In genomic region chr13:93248627-93249047, GRCh38 we compare ENCODE assay signal across 9 cellular contexts. TPM values are rescaled to one million over a fixed set of nuclear protein-coding genes. Genes with fewer than 3 reads are reported as not detected.
DNase-seq lines count a peak whose midpoint lies in the region; ATAC-seq, FAIRE-seq and TF ChIP-seq lines count a peak whose summit lies in the region.
"Had no signal": no experiment of that assay in that cellular context is flagged by ENCODE, and none has a peak within 500 bp of the region (broad histone marks: within the 10 kb centered on the region; RNA-seq: fewer than 3 reads in every experiment).

No MANE protein-coding gene starts in this region.

- H3K18ac ChIP-seq in H1 (ENCODE audit: extremely low read depth, low read length) = no peak overlapping the region

- no peaks in the 10 kb centered on the region for H3K9me3 ChIP-seq in H1 (ENCODE audit: insufficient read depth in 2 of 2, low read depth in 1 of 2, low read length in 1 of 2)

- H3K4ac ChIP-seq in H1 (replicated peaks; ENCODE audit: insufficient read length, low read depth, low read length) = no peak overlapping the region

- CTCF ChIA-PET in HEK293T (lab: Yijun Ruan, JAX) (interaction anchor here (0.6 to 1.4 kb wide), 15 partner anchors 10 to 943 kb away, joined by 3 to 5 read pairs (median 3); no protein-coding TSS in a partner anchor), H1 (lab: Charles Lee; ENCODE audit: partially characterized antibody) (interaction anchor here (0.7 to 3.2 kb wide), 12 partner anchors 9 to 944 kb away, joined by 3 to 13 read pairs (median 6); partner anchors contain the start of gene GPC6)

- no peak overlapping the region for H3K9ac ChIP-seq in H1 (replicated peaks in 1 of 4; ENCODE audit: extremely low read depth in 1 of 4, low read depth in 3 of 4, low read length in 3 of 4)

- H2BK20ac ChIP-seq in H1 (ENCODE audit: low read length) = no peak overlapping the region

- intact Hi-C loops in sciatic nerve (cut with DNase I) = no loop called here

- no peak overlapping the region for H4K8ac ChIP-seq in H1 (ENCODE audit: extremely low read depth, insufficient read depth, low read length)

- TF ChIP-seq EP300 in H1 (IDR thresholded peaks at IDR 0.05; ENCODE audit: borderline replicate concordance in 1 of 2, low read depth in 2 of 2, low read length in 2 of 2) = no peak

- no peaks in the 10 kb centered on the region for H4K20me1 ChIP-seq in H1 (replicated peaks in 1 of 2; ENCODE audit: control insufficient read depth in 1 of 2, insufficient read depth in 2 of 2, low read length in 2 of 2)

- H2AK5ac ChIP-seq in H1 (ENCODE audit: low read depth, low read length) = no peak overlapping the region

- H2BK15ac ChIP-seq in H1 (ENCODE audit: low read length) = no peak overlapping the region

- H2BK5ac ChIP-seq in H1 (ENCODE audit: low read depth, low read length) = no peak overlapping the region

- no peak for TF ChIP-seq POLR2A in H1 (IDR thresholded peaks at IDR 0.05; ENCODE audit: control extremely low read depth in 1 of 2, low read depth in 2 of 2, low read length in 2 of 2)

- no peak overlapping the region for H2BK12ac ChIP-seq in H1 (ENCODE audit: low read depth, low read length)

- H3K4me2 ChIP-seq in H1 (ENCODE audit: insufficient read depth in 1 of 2, low read depth in 2 of 2, low read length in 2 of 2) = no peak overlapping the region

- no peaks in the 10 kb centered on the region; the same call in 1 of the 2 replicates for H3K79me1 ChIP-seq in H1 (ENCODE audit: low read depth, low read length)

- H4K91ac ChIP-seq in H1 (replicated peaks; ENCODE audit: insufficient read length, low read length) = no peak overlapping the region

- H3K27me3 ChIP-seq in H1 (replicated peaks in 1 of 4; ENCODE audit: control insufficient read depth in 3 of 4, extremely low read depth in 1 of 4, insufficient read depth in 3 of 4, low read length in 3 of 4) = no peaks in the 10 kb centered on the region

- no peaks in the 10 kb centered on the region for H3K23me2 ChIP-seq in H1 (ENCODE audit: low read depth, low read length)

- POLR2A ChIA-PET in HEK293T (lab: Yijun Ruan, JAX) = interaction anchor here (1.7 to 2.5 kb wide), 2 partner anchors 20 to 22 kb away, joined by 8 to 10 read pairs; partner anchors contain the start of gene GPC6
- POLR2A ChIA-PET in H1 (lab: Charles Lee; ENCODE audit: partially characterized antibody) = interaction anchor here (1.0 kb wide), 2 partner anchors 14 to 23 kb away, joined by 4 read pairs; partner anchors contain the start of gene GPC6

- no peak overlapping the region for H2AFZ ChIP-seq in H1 (ENCODE audit: low read length)

- no peak overlapping the region for H3K4me3 ChIP-seq in H1 (ENCODE audit: extremely low read depth in 1 of 4, insufficient read depth in 2 of 4, low read depth in 3 of 4, low read length in 4 of 4)

- H3K14ac ChIP-seq in H1 (ENCODE audit: insufficient read length) = no peak overlapping the region

- WGBS in H1 (ENCODE audit: extremely low coverage in 1 of 2, insufficient coverage in 1 of 2, insufficient read length in 1 of 2, insufficient replicate concordance in 2 of 2, low coverage in 1 of 2, low lambda C conversion rate in 2 of 2, missing lambda C conversion rate in 1 of 2), 2 experiments = 68% methylated on average over 8 of the region's 8 CpGs; no CpG with 5 or more reads in 1 of the 2 experiments

- H2BK120ac ChIP-seq in H1 (replicated peaks; ENCODE audit: low read depth, low read length) = no peak overlapping the region

- H3K4me1 ChIP-seq in H1 (replicated peaks in 1 of 4; ENCODE audit: control insufficient read depth in 3 of 4, insufficient read depth in 4 of 4, low read length in 3 of 4) = peaks cover 8 to 23% (median 13%) of the 10 kb centered on the region in 4 experiments

- H3K56ac ChIP-seq in H1 (replicated peaks; ENCODE audit: insufficient read length, low read depth, low read length) = no peak overlapping the region

- no peak overlapping the region for H3K27ac ChIP-seq in H1 (ENCODE audit: low read depth, low read length)

- FAIRE-seq in H1 (lab: Jason Lieb, UNC) = peak; percentile 7

- ATAC-seq in HG03571 (IDR thresholded peaks at IDR 0.05; ENCODE audit: unreplicated experiment) (no peak), sciatic nerve (no peak), GM18519 (IDR thresholded peaks at IDR 0.05; ENCODE audit: low FRiP score, unreplicated experiment) (no peak)
- ATAC-seq: T-helper 17 cell had no signal

- no peak overlapping the region for H4K5ac ChIP-seq in H1 (ENCODE audit: insufficient read length, low read depth, low read length)

- H3K79me2 ChIP-seq in H1 (ENCODE audit: control insufficient read depth in 1 of 2, insufficient read depth in 2 of 2, low read length in 2 of 2) = peaks cover 0 to 20% of the 10 kb centered on the region in 2 experiments; a peak in 2 of 4 replicates

- DNase-seq in HEK293T (ENCODE audit: extremely low spot score) (peak; percentile 73), NCI-H526 treated with DMSO at 0.1 percent for 48 hours (lab: John Stamatoyannopoulos, UW) (peak; percentile 84), H1 (ENCODE audit: low read depth in 1 of 2, low spot score in 2 of 2) (no peak), retina (peak; percentile 78), NCI-H1694 treated with DMSO at 0.1 percent for 48 hours (lab: John Stamatoyannopoulos, UW) (no peak), sciatic nerve (ENCODE audit: low spot score) (no peak)
- DNase-seq: T-helper 17 cell had no signal

- no peaks in the 10 kb centered on the region for H3K36me3 ChIP-seq in H1 (ENCODE audit: control insufficient read depth in 2 of 4, insufficient read depth in 4 of 4, low read length in 3 of 4)

- TF ChIP-seq CTCF in H1 (IDR thresholded peaks at IDR 0.05; ENCODE audit: control extremely low read depth in 1 of 3, insufficient read depth in 1 of 3, low read depth in 1 of 3, low read length in 3 of 3) = peak; percentile 73 to 84 (median 84)

- TF ChIP-seq RAD21 in H1 (IDR thresholded peaks at IDR 0.05 in 1 of 2, conservative IDR thresholded peaks at IDR 0.05 in 1 of 2; ENCODE audit: low read depth in 2 of 2, low read length in 2 of 2) = peak; percentile 90 to 96

- no peak overlapping the region for H3K23ac ChIP-seq in H1 (ENCODE audit: insufficient read length)

TF ChIP-seq in HEK293T, 16 proteins besides CTCF, POLR2A, EP300 and RAD21:
- peak; percentile 36; the same call in 1 of the 2 replicates for TF ChIP-seq L3MBTL2 (conservative IDR thresholded peaks at IDR 0.05)
- TF ChIP-seq NFRKB (IDR thresholded peaks at IDR 0.05) = no peak
TF ChIP-seq in HEK293T: peak in this region for 1.

TF ChIP-seq in H1, 55 proteins besides CTCF, POLR2A, EP300 and RAD21:
- TF ChIP-seq SRF (IDR thresholded peaks at IDR 0.05; ENCODE audit: low read depth, low read length) (no peak), YY1 (IDR thresholded peaks at IDR 0.05; ENCODE audit: low read depth, low read length) (0 out of 2 replicates have a peak, but pooled peaks have one; percentile 18)
TF ChIP-seq in H1: peak in this region for 1.

RNA-seq across cellular contexts. Expression of gene GPC6, which starts 22.0 kb away (rescaled TPM):
- total RNA-seq in H1 (2021; fragmentation: NEBNext Ultra II Directional; extraction: Animal tissue kit (Norgen Biotek cat#: 25700)) = 12.0 and 14.2 TPM in 2 replicates
- 4.1 and 5.4 TPM in 2 replicates for polyA plus RNA-seq in H1 (2011; rRNA removed)
- 5.9 TPM for polyA plus RNA-seq in H1 (2011; cell fraction: cytosol; rRNA removed)
- 7.8 TPM for polyA plus RNA-seq in H1 (2011; cell fraction: nucleus; rRNA removed)
- polyA plus RNA-seq in H1 (2012, experiment 1 of 2) = 8.2 to 11.6 TPM (median 9.7 TPM) in 4 replicates
- polyA plus RNA-seq in H1 (2012, experiment 2 of 2) = 0.83 TPM
- 29.0 TPM for polyA plus RNA-seq in H1 (2013, experiment 1 of 2)
- polyA plus RNA-seq in H1 (2013, experiment 2 of 2) = 29.3 TPM
- 21.9 and 32.2 TPM in 2 replicates for polyA minus RNA-seq in H1 (2011; rRNA and poly(A)+ RNA removed)
- polyA minus RNA-seq in H1 (2011; cell fraction: cytosol; rRNA and poly(A)+ RNA removed) = 14.8 TPM
- polyA minus RNA-seq in H1 (2011; cell fraction: nucleus; rRNA and poly(A)+ RNA removed) = 24.6 TPM
- 37.8 TPM for total RNA-seq in sciatic nerve
- total RNA-seq: T-helper 17 cell had no signal

Comparison
In these comparisons a context has a peak if more than half of its experiments do, and no peak if none do; other contexts are left out.
1. DNase-seq: peak in HEK293T (single experiment), NCI-H526 treated with DMSO at 0.1 percent for 48 hours (single experiment) and retina (single experiment); none in H1 (0 of 2), NCI-H1694 treated with DMSO at 0.1 percent for 48 hours (single experiment) and sciatic nerve (single experiment).